ENCODE assay signal across 13 cellular contexts in the genomic region with DNA sequence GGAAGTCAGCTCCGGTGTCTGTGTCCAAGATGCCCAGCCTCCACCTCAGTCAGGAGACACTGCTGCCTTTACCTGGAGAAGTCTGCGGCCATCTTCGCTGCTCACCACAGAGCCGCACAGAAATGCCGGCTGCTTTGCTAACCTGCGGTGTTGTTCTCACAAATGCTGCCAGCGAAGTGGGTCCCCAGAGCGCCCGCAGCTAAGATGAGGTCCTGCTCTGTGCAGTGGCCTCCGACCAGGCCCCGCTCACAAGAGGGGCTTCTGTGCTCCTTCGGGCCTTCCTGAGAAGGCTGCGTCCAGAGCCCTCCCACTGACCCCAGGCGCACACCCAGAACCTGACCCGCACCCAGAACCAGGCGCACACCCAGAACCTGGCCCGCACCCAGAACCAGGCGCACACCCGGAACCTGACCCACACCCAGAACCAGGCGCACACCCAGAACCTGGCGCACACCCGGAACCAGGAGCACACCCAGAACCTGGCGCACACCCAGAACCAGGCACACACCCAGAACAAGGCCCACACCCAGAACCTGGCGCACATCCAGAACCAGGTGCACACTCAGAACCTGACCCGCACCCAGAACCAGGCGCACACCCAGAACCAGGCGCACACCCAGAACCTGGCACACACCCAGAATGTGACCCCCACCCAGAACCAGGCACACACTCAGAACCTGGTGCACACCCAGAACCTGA. TPM values are rescaled to one million over a fixed set of nuclear protein-coding genes. Genes with fewer than 3 reads are reported as not detected.
DNase-seq lines count a peak whose midpoint lies in the region; TF ChIP-seq lines count a peak whose summit lies in the region.
"Had no signal": no experiment of that assay in that cellular context is flagged by ENCODE, and none has a peak within 500 bp of the region (broad histone marks: within the 10 kb centered on the region; RNA-seq: fewer than 3 reads in every experiment).

No MANE protein-coding gene starts in this region.

- peaks cover 3% of the 10 kb centered on the region for H3K79me1 ChIP-seq in neuronal stem cell (ENCODE audit: low read depth, low read length)

- no peak for TF ChIP-seq CTCF in RWPE1 (conservative IDR thresholded peaks at IDR 0.05; ENCODE audit: low read depth)
- TF ChIP-seq CTCF in vagina (IDR thresholded peaks at IDR 0.05) = no peak

- no peak for TF ChIP-seq POLR2A in vagina (IDR thresholded peaks at IDR 0.05)

- no peak overlapping the region for H3K23ac ChIP-seq in neuronal stem cell (ENCODE audit: low read depth, low read length, poor library complexity)

- H4K8ac ChIP-seq in neuronal stem cell (ENCODE audit: low read depth, low read length) = no peak overlapping the region

- no peak overlapping the region for H3K4me3 ChIP-seq in neuronal stem cell (ENCODE audit: low read length in 2 of 2)
- no peak overlapping the region for H3K4me3 ChIP-seq in vagina

- H3K14ac ChIP-seq in neuronal stem cell (ENCODE audit: low read length) = no peak overlapping the region

- no peak overlapping the region for H2BK12ac ChIP-seq in neuronal stem cell (ENCODE audit: low read length)

- no peak overlapping the region for H2BK120ac ChIP-seq in neuronal stem cell (ENCODE audit: low read depth, low read length)

- peak overlapping the region; percentile 38 for H3K18ac ChIP-seq in neuronal stem cell (ENCODE audit: low read length)

- no peak overlapping the region for H2AK5ac ChIP-seq in neuronal stem cell (ENCODE audit: low read depth, low read length)

- intact Hi-C loops in vagina (cut with DNase I) = loop anchor here (5.0 to 10.0 kb wide), 2 partner anchors 117 to 195 kb away; partner anchors contain the start of gene RAC3

- no peak overlapping the region for H2BK15ac ChIP-seq in neuronal stem cell (ENCODE audit: low read length)

- H3K36me3 ChIP-seq in neuronal stem cell (replicated peaks in 1 of 2; ENCODE audit: control insufficient read depth in 2 of 2, insufficient read depth in 2 of 2, low read length in 2 of 2) = peaks cover 11 to 14% of the 10 kb centered on the region in 2 donors
- no peaks in the 10 kb centered on the region for H3K36me3 ChIP-seq in vagina

- no peaks in the 10 kb centered on the region for H3K4me1 ChIP-seq in neuronal stem cell (ENCODE audit: control insufficient read depth in 2 of 2, insufficient read depth in 1 of 2, low read depth in 1 of 2, low read length in 2 of 2)
- peaks cover 22% of the 10 kb centered on the region for H3K4me1 ChIP-seq in vagina

- POLR2A ChIA-PET in RWPE1 (lab: Yijun Ruan, JAX; ENCODE audit: low non-redundant PET) = no interaction called here

- H4K91ac ChIP-seq in neuronal stem cell (ENCODE audit: low read depth, low read length, poor library complexity) = no peak overlapping the region

- no peak overlapping the region for H3K4ac ChIP-seq in neuronal stem cell (ENCODE audit: low read length)

- DNase-seq in D341Med (ENCODE audit: low spot score) (peak; percentile 60), RWPE1 (ENCODE audit: low spot score) (no peak), epidermal melanocyte (ENCODE audit: insufficient read length, low spot score) (peak; percentile 1), neuronal stem cell (ENCODE audit: low spot score) (no peak), NCI-H345 treated with DMSO at 0.1 percent for 48 hours (lab: John Stamatoyannopoulos, UW; ENCODE audit: unreplicated experiment) (no peak), vagina (ENCODE audit: extremely low spot score in 2 of 2) (no peak), NCI-H82 (lab: John Stamatoyannopoulos, UW) (no peak)
- DNase-seq: C1 segment of cervical spinal cord; Calu3; CD4-positive, alpha-beta T cell; DMS79; GDM1; H7 had no signal

- H3K9me3 ChIP-seq in neuronal stem cell (replicated peaks in 1 of 2; ENCODE audit: control insufficient read depth in 2 of 2, insufficient read depth in 1 of 2, low read depth in 1 of 2, low read length in 2 of 2) (no peaks in the 10 kb centered on the region), vagina (no peaks in the 10 kb centered on the region)

- no peak overlapping the region for H3K4me2 ChIP-seq in neuronal stem cell (ENCODE audit: insufficient read depth, low read length, poor library complexity, severe bottlenecking)

- CTCF ChIA-PET in RWPE1 (lab: Yijun Ruan, JAX) = no interaction called here

- H3K9ac ChIP-seq in neuronal stem cell (ENCODE audit: low read depth, low read length, poor library complexity) = no peak overlapping the region

- no peak overlapping the region for H2AFZ ChIP-seq in neuronal stem cell (ENCODE audit: low read length)

- H2BK5ac ChIP-seq in neuronal stem cell (ENCODE audit: low read length) = no peak overlapping the region

- no peaks in the 10 kb centered on the region for H3K27me3 ChIP-seq in neuronal stem cell (ENCODE audit: control insufficient read depth in 3 of 3, insufficient read depth in 3 of 3, low read depth in 1 of 3, low read length in 3 of 3)
- H3K27me3 ChIP-seq in vagina = no peaks in the 10 kb centered on the region

- H3K27ac ChIP-seq in RWPE1 = peak overlapping the region; percentile 30; the same call in 1 of the 2 replicates
- no peak overlapping the region for H3K27ac ChIP-seq in neuronal stem cell (replicated peaks; ENCODE audit: low read length)
- H3K27ac ChIP-seq in vagina = no peak overlapping the region

- WGBS in neuronal stem cell (ENCODE audit: extremely low coverage in 2 of 2, insufficient read length in 2 of 2, insufficient replicate concordance in 1 of 2), 2 donors = no CpG with 5 or more reads among the region's 27 CpGs

RNA-seq across cellular contexts. Expression of gene FASN, which starts 51.5 kb away (rescaled TPM):
- polyA plus RNA-seq in neuronal stem cell (2013, experiment 1 of 2) = 128 TPM
- 131 TPM for polyA plus RNA-seq in neuronal stem cell (2013, experiment 2 of 2)
- 127 TPM for total RNA-seq in vagina

Comparison
In these comparisons a context has a peak if more than half of its experiments do, and no peak if none do; other contexts are left out.
1. DNase-seq: peak in D341Med (single experiment) and epidermal melanocyte (single experiment); none in RWPE1 (single experiment), neuronal stem cell (single experiment), NCI-H345 treated with DMSO at 0.1 percent for 48 hours (single experiment), vagina (0 of 2) and NCI-H82 (single experiment).